Comparison of ENCODE assay signal across 17 cellular contexts in genomic region chr1:86508583-86508969, GRCh38. TPM values are rescaled to one million over a fixed set of nuclear protein-coding genes. Genes with fewer than 3 reads are reported as not detected.
"Had no signal": no experiment of that assay in that cellular context is flagged by ENCODE, and none has a peak within 500 bp of the region (broad histone marks: within the 10 kb centered on the region; RNA-seq: fewer than 3 reads in every experiment).

No MANE protein-coding gene starts in this region.

- H3K4me3 ChIP-seq: esophagus squamous epithelium, left ventricle myocardium inferior, stomach, thoracic aorta had no signal

- FAIRE-seq: colon, kidney, urothelium cell line had no signal

- H3K27me3 ChIP-seq: esophagus squamous epithelium had no signal

- H3K36me3 ChIP-seq: esophagus squamous epithelium, left ventricle myocardium inferior, stomach, thoracic aorta had no signal

- DNase-seq: activated CD4-positive, alpha-beta T cell treated with anti-CD3 and anti-CD28 coated beads for 4 hours; activated CD8-positive, alpha-beta memory T cell treated with anti-CD3 and anti-CD28 coated beads, Interleukin-2, amount 50 U/mL, for 4 hours; activated naive CD8-positive, alpha-beta T cell treated with anti-CD3 and anti-CD28 coated beads, Interleukin-2, amount 10 ng/mL, durations not matched to agents 7 days and 5 days; aorta; esophagus squamous epithelium; kidney; left ventricle myocardium inferior; stimulated activated CD4-positive, alpha-beta T cell treated with anti-CD3 and anti-CD28 coated beads, Interleukin-4, amount 100 ng/mL, for 4 hours; stomach had no signal

- H3K9me3 ChIP-seq: esophagus squamous epithelium, left ventricle myocardium inferior, stomach, thoracic aorta had no signal

- H3K27ac ChIP-seq: esophagus squamous epithelium, left ventricle myocardium inferior, stomach, thoracic aorta had no signal

RNA-seq across cellular contexts. Expression of gene CLCA4, which starts 38.3 kb away (rescaled TPM):
- total RNA-seq: activated CD8-positive, alpha-beta T cell treated with anti-CD3 and anti-CD28 coated beads for 36 hours; activated naive CD8-positive, alpha-beta T cell treated with anti-CD3 and anti-CD28 coated beads, Interleukin-2, amount 10 ng/mL, durations not matched to agents 7 days and 5 days; activated T-cell treated with anti-CD3 and anti-CD28 coated beads, Interleukin-2, amount 50 U/mL, for 72 hours; omental fat pad; skeletal muscle tissue; thoracic aorta had no signal

RNA-seq across cellular contexts. Expression of gene CLCA1, which starts 39.8 kb away (rescaled TPM):
- total RNA-seq: activated CD8-positive, alpha-beta T cell treated with anti-CD3 and anti-CD28 coated beads for 36 hours; activated naive CD8-positive, alpha-beta T cell treated with anti-CD3 and anti-CD28 coated beads, Interleukin-2, amount 10 ng/mL, durations not matched to agents 7 days and 5 days; activated T-cell treated with anti-CD3 and anti-CD28 coated beads, Interleukin-2, amount 50 U/mL, for 72 hours; cardiac septum; esophagus squamous epithelium; kidney; omental fat pad; skeletal muscle tissue; thoracic aorta had no signal
